ENCODE assay signal across 8 cellular contexts in the genomic region with DNA sequence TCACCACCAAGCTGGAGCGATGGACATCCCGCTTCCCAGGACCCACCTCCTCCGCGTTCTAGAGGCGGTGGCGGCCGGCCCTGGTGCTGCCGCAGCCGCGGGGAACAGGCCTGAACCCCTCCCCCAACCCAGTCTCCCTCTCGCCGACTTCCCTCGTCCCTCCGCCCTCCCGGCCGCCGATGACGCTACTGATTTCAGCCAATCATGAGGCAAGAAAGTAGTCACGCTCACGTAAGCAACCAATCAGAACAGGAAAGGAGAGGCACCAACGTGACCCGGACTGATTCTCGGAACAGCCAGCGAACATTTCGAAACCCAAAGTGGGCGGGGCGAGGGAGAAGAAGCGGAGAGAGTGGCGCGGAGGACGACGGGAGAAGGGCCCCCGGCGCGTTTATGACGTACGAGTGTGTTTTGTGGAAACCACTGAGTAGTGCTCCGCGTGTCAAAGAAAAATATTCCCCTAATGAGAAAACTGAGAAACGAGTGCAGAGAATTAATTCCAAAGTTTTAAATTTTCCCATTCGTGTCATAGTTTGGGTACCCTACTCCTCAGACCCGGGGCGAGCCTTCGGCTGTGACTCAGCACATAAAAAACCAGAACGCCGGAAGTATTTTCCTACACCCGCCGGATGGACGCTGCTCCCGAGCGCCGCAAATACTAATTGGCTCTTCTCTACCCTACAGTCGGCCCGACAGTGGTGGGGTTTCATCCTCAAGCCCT. TPM values are rescaled to one million over a fixed set of nuclear protein-coding genes. Genes with fewer than 3 reads are reported as not detected.
A peak's percentile ranks its signal among the peaks of the same experiment; 100 is the strongest.
DNase-seq lines count a peak whose midpoint lies in the region; ATAC-seq and TF ChIP-seq lines count a peak whose summit lies in the region.

A gene with protein sequence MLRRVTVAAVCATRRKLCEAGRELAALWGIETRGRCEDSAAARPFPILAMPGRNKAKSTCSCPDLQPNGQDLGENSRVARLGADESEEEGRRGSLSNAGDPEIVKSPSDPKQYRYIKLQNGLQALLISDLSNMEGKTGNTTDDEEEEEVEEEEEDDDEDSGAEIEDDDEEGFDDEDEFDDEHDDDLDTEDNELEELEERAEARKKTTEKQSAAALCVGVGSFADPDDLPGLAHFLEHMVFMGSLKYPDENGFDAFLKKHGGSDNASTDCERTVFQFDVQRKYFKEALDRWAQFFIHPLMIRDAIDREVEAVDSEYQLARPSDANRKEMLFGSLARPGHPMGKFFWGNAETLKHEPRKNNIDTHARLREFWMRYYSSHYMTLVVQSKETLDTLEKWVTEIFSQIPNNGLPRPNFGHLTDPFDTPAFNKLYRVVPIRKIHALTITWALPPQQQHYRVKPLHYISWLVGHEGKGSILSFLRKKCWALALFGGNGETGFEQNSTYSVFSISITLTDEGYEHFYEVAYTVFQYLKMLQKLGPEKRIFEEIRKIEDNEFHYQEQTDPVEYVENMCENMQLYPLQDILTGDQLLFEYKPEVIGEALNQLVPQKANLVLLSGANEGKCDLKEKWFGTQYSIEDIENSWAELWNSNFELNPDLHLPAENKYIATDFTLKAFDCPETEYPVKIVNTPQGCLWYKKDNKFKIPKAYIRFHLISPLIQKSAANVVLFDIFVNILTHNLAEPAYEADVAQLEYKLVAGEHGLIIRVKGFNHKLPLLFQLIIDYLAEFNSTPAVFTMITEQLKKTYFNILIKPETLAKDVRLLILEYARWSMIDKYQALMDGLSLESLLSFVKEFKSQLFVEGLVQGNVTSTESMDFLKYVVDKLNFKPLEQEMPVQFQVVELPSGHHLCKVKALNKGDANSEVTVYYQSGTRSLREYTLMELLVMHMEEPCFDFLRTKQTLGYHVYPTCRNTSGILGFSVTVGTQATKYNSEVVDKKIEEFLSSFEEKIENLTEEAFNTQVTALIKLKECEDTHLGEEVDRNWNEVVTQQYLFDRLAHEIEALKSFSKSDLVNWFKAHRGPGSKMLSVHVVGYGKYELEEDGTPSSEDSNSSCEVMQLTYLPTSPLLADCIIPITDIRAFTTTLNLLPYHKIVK (minus strand): TSS at position 112 of the 721 bp plus-strand sequence. CDS start 112 bp downstream, outside the sequence.

- peaks cover 14% of the 10 kb centered on the region for H3K36me3 Mint-ChIP-seq in activated naive CD8-positive, alpha-beta T cell treated with anti-CD3 and anti-CD28 coated beads, Interleukin-2, amount 10 ng/mL, durations not matched to agents 7 days and 5 days
- H3K36me3 Mint-ChIP-seq in glutamatergic neuron (ENCODE audit: unreplicated experiment): no peaks in the 10 kb centered on the region

- TF ChIP-seq CTCF in GM12864 (IDR thresholded peaks at IDR 0.05; ENCODE audit: low read depth, low read length, missing control alignments) (no peak), glutamatergic neuron (IDR thresholded peaks at IDR 0.05; ENCODE audit: partially characterized antibody, unreplicated experiment) (no peak), osteoblast (IDR thresholded peaks at IDR 0.05; ENCODE audit: extremely low read depth, low read depth, low read length) (no peak), thoracic aorta (IDR thresholded peaks at IDR 0.05) (no peak)

- H3K4me1 Mint-ChIP-seq in activated naive CD8-positive, alpha-beta T cell treated with anti-CD3 and anti-CD28 coated beads, Interleukin-2, amount 10 ng/mL, durations not matched to agents 7 days and 5 days: peaks cover 28% of the 10 kb centered on the region
- peaks cover 11% of the 10 kb centered on the region for H3K4me1 Mint-ChIP-seq in glutamatergic neuron (ENCODE audit: low read depth, unreplicated experiment)

- no peaks in the 10 kb centered on the region for H3K9me3 ChIP-seq in osteoblast (ENCODE audit: low read depth, low read length)
- no peaks in the 10 kb centered on the region for H3K9me3 ChIP-seq in thoracic aorta

- H3K4me1 ChIP-seq in osteoblast (ENCODE audit: insufficient read depth, low read length) (peaks cover 18% of the 10 kb centered on the region), thoracic aorta (ENCODE audit: control insufficient read depth in 1 of 2, low read depth in 2 of 2) (peaks cover 30% of the 10 kb centered on the region in 2 donors)

- H3K4me3 Mint-ChIP-seq in activated naive CD8-positive, alpha-beta T cell treated with anti-CD3 and anti-CD28 coated beads, Interleukin-2, amount 10 ng/mL, durations not matched to agents 7 days and 5 days: no peak within 1 kb of the TSS
- H3K4me3 Mint-ChIP-seq in glutamatergic neuron (ENCODE audit: unreplicated experiment): no peak within 1 kb of the TSS

- no peaks in the 10 kb centered on the region for H3K27me3 ChIP-seq in osteoblast (ENCODE audit: insufficient read depth, low read length)
- no peaks in the 10 kb centered on the region for H3K27me3 ChIP-seq in thoracic aorta (replicated peaks; ENCODE audit: insufficient read depth)

- H3K79me2 ChIP-seq in osteoblast (ENCODE audit: insufficient read depth, low read length): peaks cover 47% of the 10 kb centered on the region

- H3K27ac Mint-ChIP-seq in activated naive CD8-positive, alpha-beta T cell treated with anti-CD3 and anti-CD28 coated beads, Interleukin-2, amount 10 ng/mL, durations not matched to agents 7 days and 5 days: no peak within 1 kb of the TSS
- H3K27ac Mint-ChIP-seq in glutamatergic neuron (ENCODE audit: unreplicated experiment): no peak within 1 kb of the TSS

- peak; percentile 97 for ATAC-seq in HG02678 (IDR thresholded peaks at IDR 0.05; ENCODE audit: unreplicated experiment)
- peak; percentile 95 for ATAC-seq in activated naive CD8-positive, alpha-beta T cell treated with anti-CD3 and anti-CD28 coated beads, Interleukin-2, amount 10 ng/mL, durations not matched to agents 7 days and 5 days (ENCODE audit: low read depth)
- peak; percentile 100 for ATAC-seq in thoracic aorta (ENCODE audit: insufficient number of reproducible peaks, low FRiP score, low read depth)

- no peaks in the 10 kb centered on the region for H3K36me3 ChIP-seq in osteoblast (ENCODE audit: insufficient read depth, low read length)
- H3K36me3 ChIP-seq in thoracic aorta: no peaks in the 10 kb centered on the region

- peak within 1 kb of the TSS; percentile 89 for H2AFZ ChIP-seq in osteoblast (ENCODE audit: low read length)

- H3K9me3 Mint-ChIP-seq in activated naive CD8-positive, alpha-beta T cell treated with anti-CD3 and anti-CD28 coated beads, Interleukin-2, amount 10 ng/mL, durations not matched to agents 7 days and 5 days: no peaks in the 10 kb centered on the region
- no peaks in the 10 kb centered on the region for H3K9me3 Mint-ChIP-seq in glutamatergic neuron (ENCODE audit: unreplicated experiment)

- DNase-seq in GM12864 (ENCODE audit: low read depth) (peak; percentile 100), NCI-H1105 treated with DMSO at 0.1 percent for 48 hours (lab: John Stamatoyannopoulos, UW) (peak; percentile 100), SKM-1 treated with dmso at 0.1 percent for 144 hours (lab: John Stamatoyannopoulos, UW; ENCODE audit: unreplicated experiment) (peak; percentile 98), glutamatergic neuron (peak; percentile 99), osteoblast (ENCODE audit: insufficient read length, low spot score, missing footprints) (peak; percentile 97), thoracic aorta (ENCODE audit: low spot score) (peak; percentile 100)
- DNase-seq in activated naive CD8-positive, alpha-beta T cell treated with anti-CD3 and anti-CD28 coated beads, Interleukin-2, amount 10 ng/mL, durations not matched to agents 7 days and 5 days: peak; percentile 96

- POLR2A ChIA-PET in activated naive CD8-positive, alpha-beta T cell treated with anti-CD3 and anti-CD28 coated beads, Interleukin-2, amount 10 ng/mL, durations not matched to agents 7 days and 5 days (lab: Charles Lee): interaction anchor here (1.2 to 1.5 kb wide), 6 partner anchors 9 to 360 kb away, joined by 3 to 4 read pairs (median 3); partner anchors contain the start of gene EPS15

- peaks cover 11% of the 10 kb centered on the region for H3K27me3 Mint-ChIP-seq in activated naive CD8-positive, alpha-beta T cell treated with anti-CD3 and anti-CD28 coated beads, Interleukin-2, amount 10 ng/mL, durations not matched to agents 7 days and 5 days
- H3K27me3 Mint-ChIP-seq in glutamatergic neuron (ENCODE audit: unreplicated experiment): peaks cover 2% of the 10 kb centered on the region

- H3K27ac ChIP-seq in osteoblast (ENCODE audit: low read depth, low read length) (peak within 1 kb of the TSS; percentile 99), thoracic aorta (peak within 1 kb of the TSS; percentile 94 to 96)

- H4K20me1 ChIP-seq in osteoblast (ENCODE audit: insufficient read depth, low read length): peaks cover 7% of the 10 kb centered on the region

- peak within 1 kb of the TSS; percentile 95 for H3K4me3 ChIP-seq in GM12864 (ENCODE audit: low read depth, low read length)
- peak within 1 kb of the TSS; percentile 97 for H3K4me3 ChIP-seq in osteoblast (ENCODE audit: insufficient read depth, low read length)
- H3K4me3 ChIP-seq in thoracic aorta: peak within 1 kb of the TSS; percentile 80

- peak within 1 kb of the TSS; percentile 95 for H3K4me2 ChIP-seq in osteoblast (ENCODE audit: insufficient read depth, low read length)

RNA-seq across cellular contexts. Expression of the gene that starts here (rescaled TPM):
- total RNA-seq in activated naive CD8-positive, alpha-beta T cell treated with anti-CD3 and anti-CD28 coated beads, Interleukin-2, amount 10 ng/mL, durations not matched to agents 7 days and 5 days: 100 to 1,000 TPM; 158 to 170 TPM
- 127 TPM for total RNA-seq in glutamatergic neuron (ENCODE audit: unreplicated experiment)
- total RNA-seq in osteoblast: 81.4 and 90.5 TPM in 2 replicates
- total RNA-seq in thoracic aorta: 10 to 100 TPM; 49.7 to 94.2 TPM

Comparison
In these comparisons a context has a peak if more than half of its experiments do, and no peak if none do; other contexts are left out.
1. Peak in every context shown above with its lines: DNase-seq, ATAC-seq, H3K4me3 ChIP-seq and H3K27ac ChIP-seq.